ENCODE assay signal across 28 cellular contexts in genomic region chr16:68900009-68900408, GRCh38.
"Had no signal": no experiment of that assay in that cellular context is flagged by ENCODE, and none has a peak within 500 bp of the region (broad histone marks: within the 10 kb centered on the region; RNA-seq: fewer than 3 reads in every experiment).

No MANE protein-coding gene starts in this region.

- FAIRE-seq: bronchial epithelial cell, colon, endometrium, pancreas, urothelium cell line had no signal

- H3K4me3 ChIP-seq: esophagus squamous epithelium, pancreas, psoas muscle, testis, transverse colon had no signal

- H3K4me3 Mint-ChIP-seq: activated CD4-positive, alpha-beta memory T cell treated with anti-CD3 and anti-CD28 coated beads, Interleukin-2, amount 10 ng/mL, durations not matched to agents 7 days and 5 days; activated CD4-positive, alpha-beta T cell treated with anti-CD3 and anti-CD28 coated beads, Interleukin-2, amount 10 ng/mL, durations not matched to agents 7 days and 5 days; activated naive CD8-positive, alpha-beta T cell; activated T-cell treated with anti-CD3 and anti-CD28 coated beads, Interleukin-2, amount 50 U/mL, for 24 hours; naive thymus-derived CD4-positive, alpha-beta T cell; neural crest cell; T-helper 1 cell treated with Interleukin-12 subunit alpha and Interleukin-12 subunit beta and Interleukin-4 antibody, amounts not matched to agents 30 μg/mL and 1 μg/mL, for 36 hours had no signal

- H3K9me3 ChIP-seq: esophagus squamous epithelium, pancreas, psoas muscle, testis, transverse colon had no signal

- H3K27me3 ChIP-seq: esophagus squamous epithelium, pancreas, testis, transverse colon had no signal

- H3K27ac ChIP-seq: epithelial cell of prostate, esophagus squamous epithelium, pancreas, psoas muscle, testis, transverse colon had no signal

- DNase-seq: activated CD4-positive, alpha-beta memory T cell treated with anti-CD3 and anti-CD28 coated beads, Interleukin-2, amount 10 ng/mL, durations not matched to agents 7 days and 5 days; activated CD4-positive, alpha-beta T cell treated with anti-CD3 and anti-CD28 coated beads for 1 hour; activated CD4-positive, alpha-beta T cell treated with anti-CD3 and anti-CD28 coated beads, Interleukin-2, amount 10 ng/mL, durations not matched to agents 7 days and 5 days; activated CD8-positive, alpha-beta memory T cell treated with anti-CD3 and anti-CD28 coated beads, Interleukin-2, amount 50 U/mL, for 48 hours; activated T-cell treated with anti-CD3 and anti-CD28 coated beads, Interleukin-2, amount 50 U/mL, for 24 hours; anterior cingulate cortex; effector CD8-positive, alpha-beta T cell; esophagus squamous epithelium; foreskin melanocyte; midbrain; naive thymus-derived CD4-positive, alpha-beta T cell; nucleus accumbens; pancreas; psoas muscle; stimulated activated CD4-positive, alpha-beta T cell treated with anti-CD3 and anti-CD28 coated beads, Interleukin-2, amount 100 ng/mL, for 48 hours; stimulated activated naive CD8-positive, alpha-beta T cell treated with anti-CD3 and anti-CD28 coated beads, Interleukin-15, Interleukin-2, amounts not matched to agents 100 U/mL and 50 U/mL, for 24 hours; T-helper 9 cell; testis; transverse colon had no signal

- H3K9me3 Mint-ChIP-seq: activated CD4-positive, alpha-beta memory T cell treated with anti-CD3 and anti-CD28 coated beads, Interleukin-2, amount 10 ng/mL, durations not matched to agents 7 days and 5 days; activated CD4-positive, alpha-beta T cell treated with anti-CD3 and anti-CD28 coated beads, Interleukin-2, amount 10 ng/mL, durations not matched to agents 7 days and 5 days; activated T-cell treated with anti-CD3 and anti-CD28 coated beads, Interleukin-2, amount 50 U/mL, for 24 hours; activated T-helper 2 cell treated with anti-CD3 and anti-CD28 coated beads, Interferon-gamma antibody, Interleukin-2, Interleukin-4, amounts not matched to agents 10 μg/mL and 5 μg/mL and 100 μg/mL, durations not matched to agents 14 hours and 24 hours and 36 hours; naive thymus-derived CD4-positive, alpha-beta T cell; neural crest cell; T-helper 1 cell treated with Interleukin-12 subunit alpha and Interleukin-12 subunit beta and Interleukin-4 antibody, amounts not matched to agents 30 μg/mL and 1 μg/mL, for 36 hours had no signal

- ATAC-seq: naive thymus-derived CD4-positive, alpha-beta T cell; pancreas; psoas muscle; stimulated activated naive CD8-positive, alpha-beta T cell treated with anti-CD3 and anti-CD28 coated beads, Interleukin-15, Interleukin-2, amounts not matched to agents 100 U/mL and 50 U/mL, for 24 hours had no signal

- H3K36me3 ChIP-seq: pancreas, transverse colon had no signal

- H3K27me3 Mint-ChIP-seq: activated CD4-positive, alpha-beta memory T cell treated with anti-CD3 and anti-CD28 coated beads, Interleukin-2, amount 10 ng/mL, durations not matched to agents 7 days and 5 days; activated CD4-positive, alpha-beta T cell treated with anti-CD3 and anti-CD28 coated beads, Interleukin-2, amount 10 ng/mL, durations not matched to agents 7 days and 5 days; activated naive CD8-positive, alpha-beta T cell; activated T-cell treated with anti-CD3 and anti-CD28 coated beads, Interleukin-2, amount 50 U/mL, for 24 hours; naive thymus-derived CD4-positive, alpha-beta T cell had no signal

- H3K4me1 ChIP-seq: pancreas, testis had no signal

- H3K4me1 Mint-ChIP-seq: activated CD4-positive, alpha-beta memory T cell treated with anti-CD3 and anti-CD28 coated beads, Interleukin-2, amount 10 ng/mL, durations not matched to agents 7 days and 5 days; activated CD4-positive, alpha-beta T cell treated with anti-CD3 and anti-CD28 coated beads, Interleukin-2, amount 10 ng/mL, durations not matched to agents 7 days and 5 days; naive thymus-derived CD4-positive, alpha-beta T cell; neural crest cell had no signal

- H3K27ac Mint-ChIP-seq: activated CD4-positive, alpha-beta memory T cell treated with anti-CD3 and anti-CD28 coated beads, Interleukin-2, amount 10 ng/mL, durations not matched to agents 7 days and 5 days; activated CD4-positive, alpha-beta T cell treated with anti-CD3 and anti-CD28 coated beads, Interleukin-2, amount 10 ng/mL, durations not matched to agents 7 days and 5 days; activated naive CD8-positive, alpha-beta T cell; activated T-cell treated with anti-CD3 and anti-CD28 coated beads, Interleukin-2, amount 50 U/mL, for 24 hours; activated T-helper 2 cell treated with anti-CD3 and anti-CD28 coated beads, Interferon-gamma antibody, Interleukin-2, Interleukin-4, amounts not matched to agents 10 μg/mL and 5 μg/mL and 100 μg/mL, durations not matched to agents 14 hours and 24 hours and 36 hours; naive thymus-derived CD4-positive, alpha-beta T cell; T-helper 1 cell treated with Interleukin-12 subunit alpha and Interleukin-12 subunit beta and Interleukin-4 antibody, amounts not matched to agents 30 μg/mL and 1 μg/mL, for 36 hours had no signal
